Comparison of ENCODE assay signal across 14 cellular contexts in the genomic region with DNA sequence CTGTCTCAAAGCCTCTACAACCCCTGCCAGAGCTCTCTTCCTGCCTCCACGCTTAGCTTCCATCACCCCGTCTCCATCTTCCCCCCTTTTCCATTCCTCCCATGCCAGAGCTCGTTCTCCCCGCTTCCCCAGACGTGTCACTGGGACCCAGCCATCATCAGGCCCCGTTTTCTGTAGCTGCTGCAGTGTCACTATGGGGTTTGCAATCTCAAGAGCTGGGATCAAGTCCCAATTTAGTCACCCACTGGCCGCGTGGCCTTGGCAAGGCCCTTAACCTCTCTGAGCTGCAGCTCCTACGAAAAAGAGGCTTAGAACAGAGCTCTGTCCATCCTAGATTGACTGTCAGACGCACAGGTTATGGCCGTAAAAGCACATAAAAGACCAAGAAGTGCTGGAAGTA. TPM values are rescaled to one million over a fixed set of nuclear protein-coding genes. Genes with fewer than 3 reads are reported as not detected.
DNase-seq lines count a peak whose midpoint lies in the region; ATAC-seq and TF ChIP-seq lines count a peak whose summit lies in the region.
"Had no signal": no experiment of that assay in that cellular context is flagged by ENCODE, and none has a peak within 500 bp of the region (broad histone marks: within the 10 kb centered on the region; RNA-seq: fewer than 3 reads in every experiment).

No MANE protein-coding gene starts in this region.

- H3K9me3 ChIP-seq in iPS-20b (ENCODE audit: insufficient read depth, low read depth, low read length) = no peaks in the 10 kb centered on the region
- H3K9me3 ChIP-seq: A549, breast epithelium, HAP-1, psoas muscle, upper lobe of left lung had no signal

- intact Hi-C loops in activated CD4-positive, alpha-beta T cell treated with anti-CD3 and anti-CD28 coated beads for 36 hours (cut with DNase I, micrococcal nuclease) = no loop called here

- H3K27me3 ChIP-seq in iPS-20b (ENCODE audit: insufficient read depth, low read length) = peaks cover 37% of the 10 kb centered on the region

- peaks cover 13% of the 10 kb centered on the region for H3K4me1 Mint-ChIP-seq in activated CD4-positive, alpha-beta T cell treated with anti-CD3 and anti-CD28 coated beads for 36 hours
- H3K4me1 Mint-ChIP-seq in activated CD8-positive, alpha-beta T cell treated with anti-CD3 and anti-CD28 coated beads, Interleukin-2, amount 10 ng/mL, durations not matched to agents 7 days and 5 days (ENCODE audit: low read depth) = peaks cover 17% of the 10 kb centered on the region
- peaks cover 9% of the 10 kb centered on the region in 2 donors for H3K4me1 Mint-ChIP-seq in stimulated activated naive B cell treated with anti-CD40 and anti-IgM and Interleukin-4, amounts not matched to agents 10 μg/mL and 1 μg/mL and 100 μg/mL, for 72 hours

- peak overlapping the region; percentile 55 for H3K4me3 Mint-ChIP-seq in activated CD4-positive, alpha-beta T cell treated with anti-CD3 and anti-CD28 coated beads for 36 hours
- peak overlapping the region; percentile 67 for H3K4me3 Mint-ChIP-seq in activated CD8-positive, alpha-beta T cell treated with anti-CD3 and anti-CD28 coated beads, Interleukin-2, amount 10 ng/mL, durations not matched to agents 7 days and 5 days
- H3K4me3 Mint-ChIP-seq in stimulated activated naive B cell treated with anti-CD40 and anti-IgM and Interleukin-4, amounts not matched to agents 10 μg/mL and 1 μg/mL and 100 μg/mL, for 72 hours = peak overlapping the region; percentile 74 to 81

- no peaks in the 10 kb centered on the region for H3K36me3 Mint-ChIP-seq in activated CD4-positive, alpha-beta T cell treated with anti-CD3 and anti-CD28 coated beads for 36 hours (ENCODE audit: low read depth)
- no peaks in the 10 kb centered on the region for H3K36me3 Mint-ChIP-seq in activated CD8-positive, alpha-beta T cell treated with anti-CD3 and anti-CD28 coated beads, Interleukin-2, amount 10 ng/mL, durations not matched to agents 7 days and 5 days (ENCODE audit: low read depth)
- H3K36me3 Mint-ChIP-seq in stimulated activated naive B cell treated with anti-CD40 and anti-IgM and Interleukin-4, amounts not matched to agents 10 μg/mL and 1 μg/mL and 100 μg/mL, for 72 hours = no peaks in the 10 kb centered on the region

- peak overlapping the region; percentile 21 for H3K9ac ChIP-seq in iPS-20b (ENCODE audit: low read depth, low read length)

- TF ChIP-seq CTCF in coronary artery (IDR thresholded peaks at IDR 0.05) = no peak

- H3K36me3 ChIP-seq in iPS-20b (ENCODE audit: insufficient read depth, low read depth, low read length) = no peaks in the 10 kb centered on the region
- H3K36me3 ChIP-seq: breast epithelium, HAP-1, upper lobe of left lung had no signal

- H3K4me3 ChIP-seq in iPS-20b (ENCODE audit: low read length) = peak overlapping the region; percentile 39; the same call in 1 of the 2 replicates
- no peak overlapping the region for H3K4me3 ChIP-seq in coronary artery
- H3K4me3 ChIP-seq: A549 had no signal

- no peak overlapping the region for H3K27ac Mint-ChIP-seq in activated CD4-positive, alpha-beta T cell treated with anti-CD3 and anti-CD28 coated beads for 36 hours
- H3K27ac Mint-ChIP-seq in activated CD8-positive, alpha-beta T cell treated with anti-CD3 and anti-CD28 coated beads, Interleukin-2, amount 10 ng/mL, durations not matched to agents 7 days and 5 days = no peak overlapping the region
- peak overlapping the region; percentile 49 for H3K27ac Mint-ChIP-seq in stimulated activated naive B cell treated with anti-CD40 and anti-IgM and Interleukin-4, amounts not matched to agents 10 μg/mL and 1 μg/mL and 100 μg/mL, for 72 hours

- H3K4me1 ChIP-seq in iPS-20b (ENCODE audit: insufficient read depth, low read length) = peaks cover 6% of the 10 kb centered on the region; the same call in 1 of the 2 replicates
- H3K4me1 ChIP-seq: A549, breast epithelium, psoas muscle had no signal

- no peak for DNase-seq in activated CD4-positive, alpha-beta T cell treated with anti-CD3 and anti-CD28 coated beads for 36 hours
- DNase-seq in activated CD4-positive, alpha-beta T cell treated with anti-CD3 and anti-CD28 coated beads for 1 hour = no peak
- no peak for DNase-seq in activated CD8-positive, alpha-beta T cell treated with anti-CD3 and anti-CD28 coated beads, Interleukin-2, amount 10 ng/mL, durations not matched to agents 7 days and 5 days
- DNase-seq in stimulated activated naive B cell treated with anti-CD40 and anti-IgM and Interleukin-4, amounts not matched to agents 10 μg/mL and 1 μg/mL and 100 μg/mL, for 72 hours = no peak
- DNase-seq in coronary artery (ENCODE audit: low spot score) = no peak
- DNase-seq: kidney glomerular epithelial cell, upper lobe of left lung had no signal

- H3K9me3 Mint-ChIP-seq in activated CD4-positive, alpha-beta T cell treated with anti-CD3 and anti-CD28 coated beads for 36 hours (ENCODE audit: low read depth) = no peaks in the 10 kb centered on the region
- no peaks in the 10 kb centered on the region for H3K9me3 Mint-ChIP-seq in activated CD8-positive, alpha-beta T cell treated with anti-CD3 and anti-CD28 coated beads, Interleukin-2, amount 10 ng/mL, durations not matched to agents 7 days and 5 days (ENCODE audit: insufficient read depth)
- no peaks in the 10 kb centered on the region for H3K9me3 Mint-ChIP-seq in stimulated activated naive B cell treated with anti-CD40 and anti-IgM and Interleukin-4, amounts not matched to agents 10 μg/mL and 1 μg/mL and 100 μg/mL, for 72 hours

- CTCF ChIA-PET in activated CD4-positive, alpha-beta T cell treated with anti-CD3 and anti-CD28 coated beads for 36 hours (lab: Charles Lee) = interaction anchor here (0.6 to 3.8 kb wide), 4 partner anchors 37 to 781 kb away, joined by 4 to 16 read pairs (median 4); partner anchors contain the start of gene BCDIN3D
- CTCF ChIA-PET in activated CD8-positive, alpha-beta T cell treated with anti-CD3 and anti-CD28 coated beads, Interleukin-2, amount 10 ng/mL, durations not matched to agents 7 days and 5 days (lab: Charles Lee) = interaction anchor here (2.4 kb wide), 1 partner anchor 42 kb away, joined by 19 read pairs; no protein-coding TSS in a partner anchor

- no peaks in the 10 kb centered on the region for H3K27me3 Mint-ChIP-seq in activated CD4-positive, alpha-beta T cell treated with anti-CD3 and anti-CD28 coated beads for 36 hours
- peaks cover 11% of the 10 kb centered on the region for H3K27me3 Mint-ChIP-seq in activated CD8-positive, alpha-beta T cell treated with anti-CD3 and anti-CD28 coated beads, Interleukin-2, amount 10 ng/mL, durations not matched to agents 7 days and 5 days (ENCODE audit: low read depth)
- peaks cover 50 to 63% of the 10 kb centered on the region in 2 donors for H3K27me3 Mint-ChIP-seq in stimulated activated naive B cell treated with anti-CD40 and anti-IgM and Interleukin-4, amounts not matched to agents 10 μg/mL and 1 μg/mL and 100 μg/mL, for 72 hours

- H3K27ac ChIP-seq in iPS-20b (ENCODE audit: low read length) (no peak overlapping the region), coronary artery (peak overlapping the region in 1 of 2 donors; percentile 69)
- H3K27ac ChIP-seq: A549, psoas muscle, upper lobe of left lung had no signal

- POLR2A ChIA-PET in activated CD4-positive, alpha-beta T cell treated with anti-CD3 and anti-CD28 coated beads for 36 hours (lab: Charles Lee) = interaction anchor here (0.6 kb wide), 1 partner anchor 537 kb away, joined by 4 read pairs; the partner anchor contains the start of gene SPATS2
- POLR2A ChIA-PET in activated CD8-positive, alpha-beta T cell treated with anti-CD3 and anti-CD28 coated beads, Interleukin-2, amount 10 ng/mL, durations not matched to agents 7 days and 5 days (lab: Charles Lee) = interaction anchor here (0.9 kb wide), 1 partner anchor 11 kb away, joined by 4 read pairs; no protein-coding TSS in a partner anchor

- no peak for ATAC-seq in activated CD4-positive, alpha-beta T cell treated with anti-CD3 and anti-CD28 coated beads for 36 hours
- no peak for ATAC-seq in activated CD8-positive, alpha-beta T cell treated with anti-CD3 and anti-CD28 coated beads, Interleukin-2, amount 10 ng/mL, durations not matched to agents 7 days and 5 days
- ATAC-seq in stimulated activated naive B cell treated with anti-CD40 and anti-IgM and Interleukin-4, amounts not matched to agents 10 μg/mL and 1 μg/mL and 100 μg/mL, for 72 hours (replicated peaks) = no peak
- ATAC-seq in HG02798 (IDR thresholded peaks at IDR 0.05; ENCODE audit: poor library complexity, unreplicated experiment) = no peak
- ATAC-seq in HG03521 (IDR thresholded peaks at IDR 0.05; ENCODE audit: unreplicated experiment) = no peak
- ATAC-seq: A549 had no signal

RNA-seq across cellular contexts. Expression of gene FAIM2, which starts 0.9 kb away (rescaled TPM):
- under 1 TPM; 0.53 to 0.91 TPM for total RNA-seq in activated CD4-positive, alpha-beta T cell treated with anti-CD3 and anti-CD28 coated beads for 36 hours
- under 1 TPM; 0.23 to 0.55 TPM for total RNA-seq in activated CD8-positive, alpha-beta T cell treated with anti-CD3 and anti-CD28 coated beads, Interleukin-2, amount 10 ng/mL, durations not matched to agents 7 days and 5 days

RNA-seq across cellular contexts. Expression of gene AQP2, which starts 45.9 kb away (rescaled TPM):
- not detected for total RNA-seq in activated CD4-positive, alpha-beta T cell treated with anti-CD3 and anti-CD28 coated beads for 36 hours
- total RNA-seq in activated CD8-positive, alpha-beta T cell treated with anti-CD3 and anti-CD28 coated beads, Interleukin-2, amount 10 ng/mL, durations not matched to agents 7 days and 5 days = not detected
- total RNA-seq: breast epithelium, psoas muscle had no signal

RNA-seq across cellular contexts. Expression of gene AQP5, which starts 57.1 kb away (rescaled TPM):
- total RNA-seq in activated CD4-positive, alpha-beta T cell treated with anti-CD3 and anti-CD28 coated beads for 36 hours = not detected
- total RNA-seq in activated CD8-positive, alpha-beta T cell treated with anti-CD3 and anti-CD28 coated beads, Interleukin-2, amount 10 ng/mL, durations not matched to agents 7 days and 5 days = not detected
- total RNA-seq: psoas muscle had no signal
